ENCODE assay signal across 8 cellular contexts in the genomic region with DNA sequence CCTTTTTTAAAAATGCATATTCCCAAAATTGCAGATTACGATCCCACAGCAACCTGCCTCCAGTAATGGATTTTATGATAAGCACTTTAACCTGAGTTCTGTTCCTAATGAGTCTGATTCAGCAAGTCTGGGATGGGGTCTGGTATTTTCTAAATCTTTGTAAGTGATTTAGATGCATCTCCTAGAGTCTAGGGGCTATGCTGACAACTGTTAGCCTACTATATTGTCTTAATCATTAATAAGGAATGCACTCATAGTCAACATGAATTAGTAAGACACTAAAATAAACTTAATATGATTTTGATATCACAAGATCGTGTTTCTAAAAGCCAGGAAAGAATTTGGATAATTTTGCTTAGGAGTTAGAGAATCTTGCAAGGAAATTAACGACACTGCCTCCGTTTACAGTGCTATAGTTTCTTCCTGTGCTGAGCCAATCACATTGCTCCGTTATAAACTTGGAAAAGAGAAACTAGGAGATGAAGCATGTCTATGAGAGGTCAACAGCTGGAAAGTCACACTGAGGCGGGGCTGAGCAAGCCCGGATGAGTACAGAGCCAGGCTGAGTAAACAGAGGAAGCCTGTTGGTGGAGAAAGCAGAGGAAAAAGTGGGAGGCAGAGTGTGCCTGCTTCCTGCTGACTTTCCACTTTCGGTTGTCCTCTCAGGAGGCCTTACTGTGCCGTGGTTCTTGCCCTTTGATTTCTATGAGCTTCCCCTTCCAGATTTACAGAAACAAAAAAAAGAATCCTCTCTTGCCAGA. TPM values are rescaled to one million over a fixed set of nuclear protein-coding genes. Genes with fewer than 3 reads are reported as not detected.
DNase-seq lines count a peak whose midpoint lies in the region; ATAC-seq and TF ChIP-seq lines count a peak whose summit lies in the region.

No MANE protein-coding gene starts in this region.

- intact Hi-C loops in lower lobe of right lung (cut with DNase I) = no loop called here

- H3K9me3 ChIP-seq in lower lobe of right lung (no peaks in the 10 kb centered on the region), thymus (ENCODE audit: control insufficient read depth) (no peaks in the 10 kb centered on the region)

- WGBS in thymus = 31% methylated on average over 9 of the region's 9 CpGs

- DNase-seq in DMS53 treated with DMSO at 0.1 percent for 48 hours (lab: John Stamatoyannopoulos, UW; ENCODE audit: unreplicated experiment) = peak; percentile 79
- peak; percentile 45 for DNase-seq in NCI-H774 (lab: John Stamatoyannopoulos, UW)
- DNase-seq in coronary artery (ENCODE audit: low spot score) = peak; percentile 86
- peak; percentile 77 for DNase-seq in lower lobe of right lung
- DNase-seq in GM20000 (ENCODE audit: low spot score) = no peak

- H3K27ac ChIP-seq in coronary artery (peak overlapping the region; percentile 82 to 88), lower lobe of right lung (peak overlapping the region; percentile 97), thymus (ENCODE audit: low read depth) (peak overlapping the region; percentile 66)

- H3K36me3 ChIP-seq in lower lobe of right lung (no peaks in the 10 kb centered on the region), thymus (ENCODE audit: control insufficient read depth, insufficient read depth) (no peaks in the 10 kb centered on the region)

- H3K4me1 ChIP-seq in lower lobe of right lung (peaks cover 91% of the 10 kb centered on the region), thymus (ENCODE audit: control insufficient read depth, insufficient read depth, low read length) (peaks cover 13% of the 10 kb centered on the region)

- H3K4me3 ChIP-seq in coronary artery (peak overlapping the region; percentile 58), lower lobe of right lung (peak overlapping the region; percentile 37), thymus (ENCODE audit: low read length) (no peak overlapping the region)

- no peak for TF ChIP-seq CTCF in coronary artery (IDR thresholded peaks at IDR 0.05)
- TF ChIP-seq CTCF in lower lobe of right lung (IDR thresholded peaks at IDR 0.05) = no peak
- TF ChIP-seq CTCF in GM20000 (IDR thresholded peaks at IDR 0.05; ENCODE audit: extremely low read depth, missing control alignments) = no peak

- ATAC-seq in lower lobe of right lung (peak; percentile 87 to 93), GM19395 (IDR thresholded peaks at IDR 0.05; ENCODE audit: unreplicated experiment) (no peak), HG02588 (IDR thresholded peaks at IDR 0.05; ENCODE audit: unreplicated experiment) (no peak)

- H3K27me3 ChIP-seq in lower lobe of right lung (ENCODE audit: low read depth) (no peaks in the 10 kb centered on the region), thymus (ENCODE audit: control insufficient read depth, insufficient read depth) (no peaks in the 10 kb centered on the region)

RNA-seq across cellular contexts. Expression of a gene that starts 5.4 kb away (rescaled TPM):
- total RNA-seq in lower lobe of right lung = 166 TPM
- polyA plus RNA-seq in thymus = 46.6 TPM

RNA-seq across cellular contexts. Expression of a gene that starts 43.3 kb away (rescaled TPM):
- 6.4 TPM for total RNA-seq in lower lobe of right lung
- 2.8 TPM for polyA plus RNA-seq in thymus

RNA-seq across cellular contexts. Expression of a gene that starts 60.0 kb away (rescaled TPM):
- 34.5 TPM for total RNA-seq in lower lobe of right lung
- 59.3 TPM for polyA plus RNA-seq in thymus

Comparison
In these comparisons a context has a peak if more than half of its experiments do, and no peak if none do; other contexts are left out.
1. ATAC-seq: peak in lower lobe of right lung (2 of 2); none in GM19395 (single experiment) and HG02588 (single experiment).
2. Peak in every context shown above with its lines, with median percentiles within 50 percentile points of each other: H3K27ac ChIP-seq.